8 cellular contexts compared by ENCODE assay signal in the genomic region with DNA sequence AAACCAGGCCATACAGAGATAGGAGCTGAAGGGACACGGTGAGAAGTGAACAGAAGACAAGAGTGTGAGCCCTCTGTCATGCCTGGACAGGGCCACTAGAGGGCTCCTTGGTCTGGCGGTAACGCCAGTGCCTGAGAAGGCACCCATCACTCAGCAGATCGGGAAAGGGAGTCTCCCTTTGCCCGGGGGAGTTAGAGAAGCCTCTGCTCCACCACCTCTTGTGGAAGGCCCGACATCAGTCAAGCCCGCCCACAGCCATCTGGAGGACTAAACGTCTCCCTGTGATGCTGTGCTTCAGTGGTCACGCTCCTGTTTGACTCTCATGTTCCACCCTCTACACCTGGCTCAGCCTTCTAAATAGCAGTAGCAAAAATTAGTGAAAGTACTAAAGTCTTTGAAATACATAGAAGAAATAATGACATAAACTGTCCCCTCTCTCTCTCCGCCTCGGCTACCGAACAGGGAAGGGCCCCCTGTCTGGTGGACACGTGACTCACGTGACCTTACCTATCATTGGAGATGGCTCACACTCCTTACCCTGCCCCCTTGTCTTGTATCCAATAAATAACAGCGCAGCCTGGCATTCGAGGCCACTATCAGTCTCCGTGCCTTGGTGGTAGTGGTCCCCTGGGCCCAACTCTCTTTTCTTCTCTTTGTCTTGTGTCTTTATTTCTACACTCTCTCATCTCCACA.
A peak's percentile ranks its signal among the peaks of the same experiment; 100 is the strongest.
DNase-seq lines count a peak whose midpoint lies in the region; ATAC-seq and TF ChIP-seq lines count a peak whose summit lies in the region.

No MANE protein-coding gene starts in this region.

- TF ChIP-seq CTCF in BE2C (IDR thresholded peaks at IDR 0.05; ENCODE audit: low read depth, low read length) (peak; percentile 80), HCT116 (IDR thresholded peaks at IDR 0.05 in 2 of 3, conservative IDR thresholded peaks at IDR 0.05 in 1 of 3; ENCODE audit: borderline replicate concordance in 1 of 3, insufficient read depth in 1 of 3, low read depth in 2 of 3, low read length in 2 of 3) (peak; percentile 74 to 90 (median 76); a peak in 5 of 6 replicates)

- no peak for TF ChIP-seq POLR2A in HCT116 (IDR thresholded peaks at IDR 0.05; ENCODE audit: borderline replicate concordance, extremely low read depth, insufficient read depth, insufficient read length)

- peak overlapping the region; percentile 59 for H2AFZ ChIP-seq in HCT116 (ENCODE audit: low read depth, low read length, poor library complexity, severe bottlenecking)

- H3K27me3 ChIP-seq in BE2C (peaks cover 17% of the 10 kb centered on the region), HCT116 (ENCODE audit: insufficient read depth, low read length) (no peaks in the 10 kb centered on the region)

- H3K36me3 ChIP-seq in BE2C: no peaks in the 10 kb centered on the region
- no peaks in the 10 kb centered on the region for H3K36me3 ChIP-seq in HCT116 (ENCODE audit: control insufficient read depth in 1 of 2, insufficient read depth in 2 of 2, low read length in 2 of 2)

- H3K9me2 ChIP-seq in HCT116 (ENCODE audit: insufficient read depth): no peaks in the 10 kb centered on the region

- no peak overlapping the region for H3K9ac ChIP-seq in HCT116 (ENCODE audit: low read length)

- H3K27ac ChIP-seq in HCT116 (ENCODE audit: low read depth, low read length): no peak overlapping the region

- CTCF ChIA-PET in HCT116 (lab: Charles Lee): interaction anchor here (0.8 to 1.6 kb wide), 4 partner anchors 12 to 42 kb away, joined by 3 to 16 read pairs (median 9); no protein-coding TSS in a partner anchor

- H3K4me3 ChIP-seq in BE2C (ENCODE audit: low read depth, low read length) (no peak overlapping the region), HCT116 (replicated peaks in 1 of 2; ENCODE audit: low read depth in 1 of 2, low read length in 2 of 2) (no peak overlapping the region; a peak in 1 of 4 replicates)

- no peaks in the 10 kb centered on the region for H3K9me3 ChIP-seq in BE2C
- H3K9me3 ChIP-seq in HCT116 (ENCODE audit: control insufficient read depth in 1 of 2, insufficient read depth in 1 of 2, low read depth in 1 of 2, low read length in 2 of 2): peaks cover 0 to 3% of the 10 kb centered on the region in 2 experiments; a peak in 1 of 4 replicates

- RAD21 ChIA-PET in HCT116 (lab: Charles Lee; ENCODE audit: low non-redundant PET in 1 of 2, low total read pairs in 2 of 2, uncharacterized antibody in 2 of 2, unreplicated experiment in 2 of 2): no interaction called here

- H4K20me1 ChIP-seq in HCT116 (ENCODE audit: insufficient read depth): no peaks in the 10 kb centered on the region

- H3K4me2 ChIP-seq in HCT116 (ENCODE audit: low read length): peak overlapping the region; percentile 53

- no TSS peak for BruUV-seq in HCT116 (replicated peaks; lab: Mats Ljungman, UMichigan)

- peak; percentile 97 for ATAC-seq in HCT116
- no peak for ATAC-seq in sciatic nerve
- no peak for ATAC-seq in GM18858 (IDR thresholded peaks at IDR 0.05; ENCODE audit: unreplicated experiment)
- ATAC-seq in GM18498 (IDR thresholded peaks at IDR 0.05; ENCODE audit: unreplicated experiment): no peak

- H3K4me1 ChIP-seq in BE2C (no peaks in the 10 kb centered on the region), HCT116 (ENCODE audit: control insufficient read depth in 1 of 2, insufficient read depth in 2 of 2, low read length in 2 of 2) (peaks cover 0 to 5% of the 10 kb centered on the region in 2 experiments; a peak in 1 of 4 replicates)

- peak; percentile 71 for DNase-seq in BE2C
- DNase-seq in HCT116 (ENCODE audit: low read depth, low spot score): peak; percentile 61
- peak; percentile 67 for DNase-seq in RKO (ENCODE audit: low spot score)
- DNase-seq in activated T-helper 1 cell treated with anti-CD3 and anti-CD28 coated beads, Interleukin-2, amount 50 U/mL, for 16 hours (ENCODE audit: low read depth in 1 of 2, low spot score in 1 of 2): peak; percentile 25 to 26
- peak; percentile 54 for DNase-seq in glomerular visceral epithelial cell (ENCODE audit: extremely low spot score)
- peak; percentile 60 for DNase-seq in sciatic nerve (ENCODE audit: low spot score)

- POLR2A ChIA-PET in HCT116 (lab: Charles Lee): no interaction called here

- peak; percentile 67 for TF ChIP-seq RAD21 in HCT116 (IDR thresholded peaks at IDR 0.05; ENCODE audit: low read depth)

- H3K79me2 ChIP-seq in HCT116 (ENCODE audit: insufficient read depth, low read length): no peaks in the 10 kb centered on the region

- intact Hi-C loops in HCT116 (cut with micrococcal nuclease): loop anchor here (1.0 kb wide), 1 partner anchor 42 kb away; no protein-coding TSS in a partner anchor
- intact Hi-C loops in sciatic nerve (cut with DNase I): no loop called here

TF ChIP-seq in HCT116, 20 proteins besides CTCF, POLR2A, EP300 and RAD21:
- TF ChIP-seq CBX3 (IDR thresholded peaks at IDR 0.05; ENCODE audit: low read depth): 0 out of 2 replicates have a peak, but pooled peaks have one; percentile 26
- no peak for TF ChIP-seq EZH2 (IDR thresholded peaks at IDR 0.05)
- TF ChIP-seq, protein P1, sequence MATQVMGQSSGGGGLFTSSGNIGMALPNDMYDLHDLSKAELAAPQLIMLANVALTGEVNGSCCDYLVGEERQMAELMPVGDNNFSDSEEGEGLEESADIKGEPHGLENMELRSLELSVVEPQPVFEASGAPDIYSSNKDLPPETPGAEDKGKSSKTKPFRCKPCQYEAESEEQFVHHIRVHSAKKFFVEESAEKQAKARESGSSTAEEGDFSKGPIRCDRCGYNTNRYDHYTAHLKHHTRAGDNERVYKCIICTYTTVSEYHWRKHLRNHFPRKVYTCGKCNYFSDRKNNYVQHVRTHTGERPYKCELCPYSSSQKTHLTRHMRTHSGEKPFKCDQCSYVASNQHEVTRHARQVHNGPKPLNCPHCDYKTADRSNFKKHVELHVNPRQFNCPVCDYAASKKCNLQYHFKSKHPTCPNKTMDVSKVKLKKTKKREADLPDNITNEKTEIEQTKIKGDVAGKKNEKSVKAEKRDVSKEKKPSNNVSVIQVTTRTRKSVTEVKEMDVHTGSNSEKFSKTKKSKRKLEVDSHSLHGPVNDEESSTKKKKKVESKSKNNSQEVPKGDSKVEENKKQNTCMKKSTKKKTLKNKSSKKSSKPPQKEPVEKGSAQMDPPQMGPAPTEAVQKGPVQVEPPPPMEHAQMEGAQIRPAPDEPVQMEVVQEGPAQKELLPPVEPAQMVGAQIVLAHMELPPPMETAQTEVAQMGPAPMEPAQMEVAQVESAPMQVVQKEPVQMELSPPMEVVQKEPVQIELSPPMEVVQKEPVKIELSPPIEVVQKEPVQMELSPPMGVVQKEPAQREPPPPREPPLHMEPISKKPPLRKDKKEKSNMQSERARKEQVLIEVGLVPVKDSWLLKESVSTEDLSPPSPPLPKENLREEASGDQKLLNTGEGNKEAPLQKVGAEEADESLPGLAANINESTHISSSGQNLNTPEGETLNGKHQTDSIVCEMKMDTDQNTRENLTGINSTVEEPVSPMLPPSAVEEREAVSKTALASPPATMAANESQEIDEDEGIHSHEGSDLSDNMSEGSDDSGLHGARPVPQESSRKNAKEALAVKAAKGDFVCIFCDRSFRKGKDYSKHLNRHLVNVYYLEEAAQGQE (IDR thresholded peaks at IDR 0.05; ENCODE audit: low read depth): no peak
- TF ChIP-seq JUND (IDR thresholded peaks at IDR 0.05): no peak
- TF ChIP-seq TCF7L2 (IDR thresholded peaks at IDR 0.05; ENCODE audit: borderline replicate concordance, extremely low read depth, insufficient read depth, insufficient read length): peak; percentile 19
- no peak for TF ChIP-seq ZFX (IDR thresholded peaks at IDR 0.05)
